Comparison of ENCODE assay signal across 24 cellular contexts in genomic region chr13:100019780-100020356, GRCh38. TPM values are rescaled to one million over a fixed set of nuclear protein-coding genes. Genes with fewer than 3 reads are reported as not detected.
"Had no signal": no experiment of that assay in that cellular context is flagged by ENCODE, and none has a peak within 500 bp of the region (broad histone marks: within the 10 kb centered on the region; RNA-seq: fewer than 3 reads in every experiment).

No MANE protein-coding gene starts in this region.

- H2AFZ ChIP-seq: PC-9 had no signal

- H3K27ac ChIP-seq: brain microvascular endothelial cell, cardiac muscle cell, PC-9 had no signal

- H3K27ac Mint-ChIP-seq: activated CD4-positive, alpha-beta T cell treated with anti-CD3 and anti-CD28 coated beads, Interleukin-2, amount 10 ng/mL, durations not matched to agents 24 days and 14 days; activated naive CD4-positive, alpha-beta T cell treated with anti-CD3 and anti-CD28 coated beads for 36 hours; activated naive CD8-positive, alpha-beta T cell treated with anti-CD3 and anti-CD28 coated beads for 36 hours; activated T-helper 17 cell treated with anti-CD3 and anti-CD28 coated beads, Interleukin-2, amount 50 U/mL, for 72 hours; T-helper 1 cell treated with Interleukin-12 subunit alpha and Interleukin-12 subunit beta and Interleukin-4 antibody, amounts not matched to agents 30 μg/mL and 1 μg/mL, for 36 hours had no signal

- H3K9me3 Mint-ChIP-seq: activated CD4-positive, alpha-beta T cell treated with anti-CD3 and anti-CD28 coated beads, Interleukin-2, amount 10 ng/mL, durations not matched to agents 24 days and 14 days; T-helper 1 cell treated with Interleukin-12 subunit alpha and Interleukin-12 subunit beta and Interleukin-4 antibody, amounts not matched to agents 30 μg/mL and 1 μg/mL, for 36 hours had no signal

- H3K27me3 ChIP-seq: brain microvascular endothelial cell, cardiac muscle cell had no signal

- DNase-seq: activated CD4-positive, alpha-beta T cell treated with anti-CD3 and anti-CD28 coated beads, Interleukin-2, amount 10 ng/mL, durations not matched to agents 24 days and 14 days; activated CD4-positive, alpha-beta T cell treated with anti-CD3 and anti-CD28 coated beads, Interleukin-2, amount 50 U/mL, for 48 hours; activated CD4-positive, CD25-positive, alpha-beta regulatory T cell treated with anti-CD3 and anti-CD28 coated beads, Interleukin-2, amount 50 U/mL, for 72 hours; activated gamma-delta T cell; activated naive CD4-positive, alpha-beta T cell treated with anti-CD3 and anti-CD28 coated beads for 36 hours; activated naive CD8-positive, alpha-beta T cell treated with anti-CD3 and anti-CD28 coated beads for 36 hours; activated T-cell treated with anti-CD3 and anti-CD28 coated beads for 4 hours; activated T-cell treated with anti-CD3 and anti-CD28 coated beads, Interleukin-2, amount 50 U/mL, for 48 hours; brain microvascular endothelial cell; Karpas-422; MM.1S; NCI-H1105; NCI-H1436; NCI-H1694 treated with DMSO at 0.1 percent for 48 hours; NCI-H2029 treated with DMSO at 0.1 percent for 48 hours; NCI-H345; NCI-H510A treated with DMSO at 0.1 percent for 48 hours; NCI-H69; PC-9; SHP77 treated with DMSO at 0.1 percent for 48 hours had no signal

- H3K4me1 Mint-ChIP-seq: activated naive CD8-positive, alpha-beta T cell treated with anti-CD3 and anti-CD28 coated beads for 36 hours; activated T-helper 17 cell treated with anti-CD3 and anti-CD28 coated beads, Interleukin-2, amount 50 U/mL, for 72 hours had no signal

- H3K4me3 Mint-ChIP-seq: activated CD4-positive, alpha-beta T cell treated with anti-CD3 and anti-CD28 coated beads, Interleukin-2, amount 10 ng/mL, durations not matched to agents 24 days and 14 days; activated naive CD4-positive, alpha-beta T cell treated with anti-CD3 and anti-CD28 coated beads for 36 hours; activated naive CD8-positive, alpha-beta T cell treated with anti-CD3 and anti-CD28 coated beads for 36 hours; activated T-helper 17 cell treated with anti-CD3 and anti-CD28 coated beads, Interleukin-2, amount 50 U/mL, for 72 hours; T-helper 1 cell treated with Interleukin-12 subunit alpha and Interleukin-12 subunit beta and Interleukin-4 antibody, amounts not matched to agents 30 μg/mL and 1 μg/mL, for 36 hours had no signal

- H3K36me3 ChIP-seq: brain microvascular endothelial cell, cardiac muscle cell had no signal

- H3K36me3 Mint-ChIP-seq: activated naive CD8-positive, alpha-beta T cell treated with anti-CD3 and anti-CD28 coated beads for 36 hours had no signal

- ATAC-seq: activated T-helper 17 cell treated with anti-CD3 and anti-CD28 coated beads, Interleukin-2, amount 50 U/mL, for 72 hours had no signal

- H3K4me2 ChIP-seq: PC-9 had no signal

- H3K4me3 ChIP-seq: cardiac muscle cell, PC-9 had no signal

RNA-seq across cellular contexts. Expression of gene ZIC2, which starts 38.3 kb away (rescaled TPM):
- total RNA-seq: activated CD4-positive, alpha-beta T cell treated with anti-CD3 and anti-CD28 coated beads, Interleukin-2, amount 10 ng/mL, durations not matched to agents 24 days and 14 days; activated naive CD4-positive, alpha-beta T cell treated with anti-CD3 and anti-CD28 coated beads for 36 hours; activated naive CD8-positive, alpha-beta T cell treated with anti-CD3 and anti-CD28 coated beads for 36 hours had no signal

RNA-seq across cellular contexts. Expression of gene ZIC5, which starts 48.3 kb away (rescaled TPM):
- total RNA-seq: activated CD4-positive, alpha-beta T cell treated with anti-CD3 and anti-CD28 coated beads, Interleukin-2, amount 10 ng/mL, durations not matched to agents 24 days and 14 days; activated naive CD4-positive, alpha-beta T cell treated with anti-CD3 and anti-CD28 coated beads for 36 hours; activated naive CD8-positive, alpha-beta T cell treated with anti-CD3 and anti-CD28 coated beads for 36 hours had no signal
- polyA plus RNA-seq: adipose tissue had no signal
